Comparison of ENCODE assay signal across 9 cellular contexts in the genomic region with DNA sequence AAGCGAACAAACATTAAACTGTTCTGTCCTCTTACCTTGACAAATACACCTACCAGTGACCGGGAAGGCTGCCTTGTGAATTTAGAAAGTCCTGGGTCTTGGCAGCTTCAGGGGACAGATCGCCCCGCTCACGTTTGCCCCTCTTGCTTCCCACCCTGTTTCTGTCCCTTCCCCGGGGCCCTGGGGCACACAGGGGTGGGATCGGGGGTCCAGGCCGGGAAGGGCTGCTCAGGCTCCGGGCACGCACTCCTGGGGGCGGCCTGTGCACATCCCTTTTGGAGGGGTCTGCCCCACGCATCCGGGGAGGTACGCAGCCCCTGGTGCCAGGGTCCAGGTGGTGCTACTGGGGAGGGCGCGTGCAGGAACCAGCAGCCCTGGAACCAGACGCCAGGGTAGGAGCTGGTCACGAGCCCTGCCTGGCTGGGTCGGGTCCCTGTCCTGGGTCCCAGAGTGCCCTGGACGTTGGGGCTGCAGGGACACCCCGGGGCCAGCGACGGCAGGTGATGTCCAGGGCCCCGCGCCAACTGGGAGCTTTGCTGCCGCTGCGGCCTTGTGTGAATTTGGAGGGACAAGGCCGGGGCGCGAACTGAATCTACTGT. TPM values are rescaled to one million over a fixed set of nuclear protein-coding genes. Genes with fewer than 3 reads are reported as not detected.
DNase-seq lines count a peak whose midpoint lies in the region; ATAC-seq, FAIRE-seq and TF ChIP-seq lines count a peak whose summit lies in the region.
"Had no signal": no experiment of that assay in that cellular context is flagged by ENCODE, and none has a peak within 500 bp of the region (broad histone marks: within the 10 kb centered on the region; RNA-seq: fewer than 3 reads in every experiment).

No MANE protein-coding gene starts in this region.

- no peak overlapping the region for H2BK120ac ChIP-seq in mesenchymal stem cell (ENCODE audit: low read depth, low read length)

- H2AFZ ChIP-seq in mesenchymal stem cell (ENCODE audit: low read depth, low read length) = no peak overlapping the region

- H3K79me1 ChIP-seq in mesenchymal stem cell (replicated peaks; ENCODE audit: low read length, poor library complexity, severe bottlenecking) = peaks cover 16% of the 10 kb centered on the region

- ATAC-seq in A549 (peak; percentile 12 to 21; a peak in 4 of 6 replicates), SK-N-SH treated with all-trans-retinoic acid at 6 μM for 48 hours (peak; percentile 6), GM19452 (IDR thresholded peaks at IDR 0.05; ENCODE audit: unreplicated experiment) (no peak), HG03095 (IDR thresholded peaks at IDR 0.05; ENCODE audit: unreplicated experiment) (no peak)

- CTCF ChIA-PET in A549 (lab: Yijun Ruan, JAX) = interaction anchor here (0.5 to 4.0 kb wide), 19 partner anchors 10 to 1685 kb away, joined by 3 to 37 read pairs (median 5); partner anchors contain the start of gene C10orf143
- CTCF ChIA-PET in HEK293T (lab: Yijun Ruan, JAX) = interaction anchor here (0.6 to 0.8 kb wide), 2 partner anchors 218 to 768 kb away, joined by 3 to 7 read pairs; no protein-coding TSS in a partner anchor

- no peak overlapping the region for H2BK12ac ChIP-seq in mesenchymal stem cell (ENCODE audit: low read length in 2 of 2)

- no peaks in the 10 kb centered on the region for H3F3A ChIP-seq in DOHH2 (ENCODE audit: control insufficient read depth, insufficient read depth)

- H3K9ac ChIP-seq in mesenchymal stem cell (ENCODE audit: low read length) = no peak overlapping the region

- peak overlapping the region in 1 of 2 experiments; percentile 11 for H3K18ac ChIP-seq in mesenchymal stem cell (ENCODE audit: low read depth in 1 of 2, low read length in 2 of 2)

- H3K4me2 ChIP-seq in A549 (no peak overlapping the region), DOHH2 (ENCODE audit: low read length) (peak overlapping the region; percentile 79; the same call in 1 of the 2 replicates), mesenchymal stem cell (ENCODE audit: low read length, poor library complexity, severe bottlenecking) (no peak overlapping the region)

- H3K27ac ChIP-seq in A549 (no peak overlapping the region), DOHH2 (ENCODE audit: low read depth, low read length) (no peak overlapping the region), mesenchymal stem cell (ENCODE audit: low read length, poor library complexity, severe bottlenecking) (no peak overlapping the region), sigmoid colon (no peak overlapping the region)
- H3K27ac ChIP-seq: uterus had no signal

- no peaks in the 10 kb centered on the region for H3K9me2 ChIP-seq in DOHH2 (replicated peaks; ENCODE audit: control insufficient read depth, low read length)

- intact Hi-C loops in sigmoid colon (cut with DNase I) = loop anchor here (5.0 to 10.0 kb wide), 2 partner anchors 1595 to 1688 kb away; no protein-coding TSS in a partner anchor

- no peak for TF ChIP-seq RAD21 in A549 (conservative IDR thresholded peaks at IDR 0.05 in 1 of 2, IDR thresholded peaks at IDR 0.05 in 1 of 2)

- H3K4me3 ChIP-seq in A549 (no peak overlapping the region), DOHH2 (ENCODE audit: low read length) (0 out of 2 replicates have a peak overlapping the region, but pooled peaks have one; percentile 67), mesenchymal stem cell (ENCODE audit: insufficient read depth in 1 of 2, low read depth in 1 of 2, low read length in 2 of 2) (no peak overlapping the region), sigmoid colon (no peak overlapping the region)

- no peaks in the 10 kb centered on the region for H3K9me3 ChIP-seq in A549
- H3K9me3 ChIP-seq in DOHH2 (ENCODE audit: control insufficient read depth, insufficient read depth, low read length) = no peaks in the 10 kb centered on the region
- H3K9me3 ChIP-seq in mesenchymal stem cell (ENCODE audit: control insufficient read depth, low read length) = no peaks in the 10 kb centered on the region
- no peaks in the 10 kb centered on the region for H3K9me3 ChIP-seq in sigmoid colon
- H3K9me3 ChIP-seq: uterus had no signal

- DNase-seq in A549 (ENCODE audit: low read depth in 1 of 2, low spot score in 1 of 2) = no peak
- DNase-seq in mesenchymal stem cell = no peak
- no peak for DNase-seq in sigmoid colon
- DNase-seq in HEK293T (ENCODE audit: extremely low spot score) = no peak

- POLR2A ChIA-PET in A549 (lab: Yijun Ruan, JAX) (interaction anchor here (1.3 kb wide), 1 partner anchor 79 kb away, joined by 3 read pairs; the partner anchor contains the start of gene C10orf143), HEK293T (lab: Yijun Ruan, JAX) (no interaction called here)

- peak overlapping the region; percentile 16 for H4K91ac ChIP-seq in mesenchymal stem cell (ENCODE audit: low read length)

- H3K36me3 ChIP-seq in DOHH2 (ENCODE audit: control insufficient read depth, low read length) (peaks cover 7% of the 10 kb centered on the region; the same call in 1 of the 2 replicates), mesenchymal stem cell (ENCODE audit: control insufficient read depth in 1 of 2, insufficient read depth in 2 of 2, low read depth in 1 of 2, low read length in 2 of 2) (peaks cover 35 to 50% of the 10 kb centered on the region in 2 experiments), sigmoid colon (peaks cover 4 to 31% (median 9%) of the 10 kb centered on the region in 4 donors)
- H3K36me3 ChIP-seq: uterus had no signal

- H2BK15ac ChIP-seq in mesenchymal stem cell (ENCODE audit: low read depth, poor library complexity, severe bottlenecking) = no peak overlapping the region

- H4K8ac ChIP-seq in mesenchymal stem cell (ENCODE audit: low read length) = no peak overlapping the region

- H2AK5ac ChIP-seq in mesenchymal stem cell (ENCODE audit: low read length, severe bottlenecking) = no peak overlapping the region

- H4K20me1 ChIP-seq in DOHH2 (ENCODE audit: control insufficient read depth, insufficient read depth, low read depth, low read length) = no peaks in the 10 kb centered on the region

- FAIRE-seq in A549 (lab: Jason Lieb, UNC) = no peak

- TF ChIP-seq POLR2A in A549 (IDR thresholded peaks at IDR 0.05; ENCODE audit: low read length) (no peak), sigmoid colon (IDR thresholded peaks at IDR 0.05) (no peak)

- H2BK5ac ChIP-seq in mesenchymal stem cell (ENCODE audit: low read depth, low read length, poor library complexity, severe bottlenecking) = no peak overlapping the region

- H3K27me3 ChIP-seq in DOHH2 (ENCODE audit: control insufficient read depth, low read length) = no peaks in the 10 kb centered on the region
- H3K27me3 ChIP-seq in mesenchymal stem cell (ENCODE audit: control insufficient read depth in 1 of 2, insufficient read depth in 1 of 2, low read length in 2 of 2) = no peaks in the 10 kb centered on the region
- H3K27me3 ChIP-seq in sigmoid colon = peaks cover 0 to 9% (median 4%) of the 10 kb centered on the region in 3 donors
- H3K27me3 ChIP-seq: uterus had no signal

- no peaks in the 10 kb centered on the region for H3K79me2 ChIP-seq in DOHH2 (ENCODE audit: control insufficient read depth, low read length)

- TF ChIP-seq CTCF in A549 (IDR thresholded peaks at IDR 0.05) = no peak
- no peak for TF ChIP-seq CTCF in DOHH2 (IDR thresholded peaks at IDR 0.05; ENCODE audit: low read depth, low read length, poor library complexity, severe bottlenecking)
- no peak for TF ChIP-seq CTCF in sigmoid colon (IDR thresholded peaks at IDR 0.05)

- no peak for TF ChIP-seq EP300 in A549 (IDR thresholded peaks at IDR 0.05)
- no peak for TF ChIP-seq EP300 in sigmoid colon (IDR thresholded peaks at IDR 0.05)

- WGBS in A549 (ENCODE audit: missing lambda C conversion rate) = 91% methylated on average over 15 of the region's 30 CpGs
- WGBS in mesenchymal stem cell = 93% methylated on average over 30 of the region's 30 CpGs
- 81 to 89% methylated on average over 30 of the region's 30 CpGs for WGBS in sigmoid colon, 2 donors

- peak overlapping the region in 1 of 2 experiments; percentile 75 for H3K14ac ChIP-seq in mesenchymal stem cell (ENCODE audit: low read length in 2 of 2)

- peak overlapping the region in 1 of 2 experiments; percentile 18 for H3K4ac ChIP-seq in mesenchymal stem cell (ENCODE audit: low read depth in 1 of 2, low read length in 2 of 2)

- H3K4me1 ChIP-seq in A549 (no peaks in the 10 kb centered on the region), DOHH2 (ENCODE audit: control insufficient read depth, low read length) (peaks cover 3% of the 10 kb centered on the region; the same call in 1 of the 2 replicates), mesenchymal stem cell (ENCODE audit: control insufficient read depth, insufficient read depth, low read depth, low read length) (peaks cover 21% of the 10 kb centered on the region), sigmoid colon (peaks cover 0 to 12% (median 7%) of the 10 kb centered on the region in 4 donors)
- H3K4me1 ChIP-seq: uterus had no signal

- H3K23ac ChIP-seq in mesenchymal stem cell (ENCODE audit: low read length in 2 of 2) = no peak overlapping the region

TF ChIP-seq in SK-N-SH treated with all-trans-retinoic acid at 6 μM for 48 hours, 23 proteins besides CTCF, POLR2A, EP300 and RAD21:
- TF ChIP-seq ARNTL (CRISPR knock-in tag; IDR thresholded peaks at IDR 0.05; ENCODE audit: borderline replicate concordance, low read depth) = no peak

TF ChIP-seq in HEK293T, 16 proteins besides CTCF, POLR2A, EP300 and RAD21 (continues in another document):
- no peak for TF ChIP-seq FOXM1 (IDR thresholded peaks at IDR 0.05; ENCODE audit: borderline replicate concordance)
- no peak for TF ChIP-seq ELF4 (IDR thresholded peaks at IDR 0.05)
- no peak for TF ChIP-seq HDGF (IDR thresholded peaks at IDR 0.05; ENCODE audit: borderline replicate concordance)
- TF ChIP-seq ZNF384 (IDR thresholded peaks at IDR 0.05) = no peak
- TF ChIP-seq, protein P1, sequence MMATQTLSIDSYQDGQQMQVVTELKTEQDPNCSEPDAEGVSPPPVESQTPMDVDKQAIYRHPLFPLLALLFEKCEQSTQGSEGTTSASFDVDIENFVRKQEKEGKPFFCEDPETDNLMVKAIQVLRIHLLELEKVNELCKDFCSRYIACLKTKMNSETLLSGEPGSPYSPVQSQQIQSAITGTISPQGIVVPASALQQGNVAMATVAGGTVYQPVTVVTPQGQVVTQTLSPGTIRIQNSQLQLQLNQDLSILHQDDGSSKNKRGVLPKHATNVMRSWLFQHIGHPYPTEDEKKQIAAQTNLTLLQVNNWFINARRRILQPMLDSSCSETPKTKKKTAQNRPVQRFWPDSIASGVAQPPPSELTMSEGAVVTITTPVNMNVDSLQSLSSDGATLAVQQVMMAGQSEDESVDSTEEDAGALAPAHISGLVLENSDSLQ (IDR thresholded peaks at IDR 0.05) = no peak
- no peak for TF ChIP-seq BHLHE40 (IDR thresholded peaks at IDR 0.05; ENCODE audit: borderline replicate concordance)
- TF ChIP-seq SUZ12 (IDR thresholded peaks at IDR 0.05) = no peak

RNA-seq across cellular contexts. Expression of gene GLRX3, which starts 53.4 kb away (rescaled TPM):
- polyA plus RNA-seq in A549 (2011; rRNA removed) = 185 and 219 TPM in 2 replicates
- 136 and 170 TPM in 2 replicates for polyA plus RNA-seq in A549 (2012; cell fraction: cytosol; rRNA removed)
- 77.4 and 87.5 TPM in 2 replicates for polyA plus RNA-seq in A549 (2012; cell fraction: nucleus; rRNA removed)
- 139 to 167 TPM (median 153 TPM) in 3 replicates for polyA plus RNA-seq in A549 (2017; fragmentation: RNase III; extraction: RNeasy Plus Mini Kit Qiagen cat#74134 plus additional on column Dnase treatment)
- polyA minus RNA-seq in A549 (2011; rRNA and poly(A)+ RNA removed) = 24.1 and 26.4 TPM in 2 replicates
- polyA plus RNA-seq in mesenchymal stem cell (2013, experiment 1 of 2) = 136 TPM
- 138 TPM for polyA plus RNA-seq in mesenchymal stem cell (2013, experiment 2 of 2)
- total RNA-seq in sigmoid colon = 10 to 100 TPM; 40.5 to 53.5 (median 46.9) TPM
- 10 to 100 TPM; 55.1 to 93.1 (median 67.5) TPM for polyA plus RNA-seq in sigmoid colon

Comparison
In these comparisons a context has a peak if more than half of its experiments do, and no peak if none do; other contexts are left out.
1. ATAC-seq: peak in A549 (2 of 2) and SK-N-SH treated with all-trans-retinoic acid at 6 μM for 48 hours (single experiment); none in GM19452 (single experiment) and HG03095 (single experiment).